ENCODE assay signal across 9 cellular contexts in genomic region chr10:12500406-12501303, GRCh38.
DNase-seq lines count a peak whose midpoint lies in the region; ATAC-seq and TF ChIP-seq lines count a peak whose summit lies in the region.
"Had no signal": no experiment of that assay in that cellular context is flagged by ENCODE, and none has a peak within 500 bp of the region (broad histone marks: within the 10 kb centered on the region; RNA-seq: fewer than 3 reads in every experiment).

No MANE protein-coding gene starts in this region.

- no peaks in the 10 kb centered on the region for H3K9me2 ChIP-seq in hepatocyte (replicated peaks; ENCODE audit: insufficient read depth)

- H3K27ac Mint-ChIP-seq in CD8-positive, alpha-beta memory T cell, result peak overlapping the region in 5 of 8 donors; percentile 9 to 68 (median 58)
- H3K27ac Mint-ChIP-seq in T-cell, result no peak overlapping the region

- no peaks in the 10 kb centered on the region for H3K4me1 ChIP-seq in CD8-positive, alpha-beta memory T cell (ENCODE audit: insufficient read depth, low read length)
- H3K4me1 ChIP-seq in SJSA1 (replicated peaks) (peaks cover 10% of the 10 kb centered on the region), hepatocyte (ENCODE audit: insufficient read depth) (peaks cover 34% of the 10 kb centered on the region)

- no peak overlapping the region for H2AFZ ChIP-seq in hepatocyte

- no peaks in the 10 kb centered on the region for H3K36me3 ChIP-seq in CD8-positive, alpha-beta memory T cell (ENCODE audit: insufficient read depth, low read length)
- H3K36me3 ChIP-seq in SJSA1 (no peaks in the 10 kb centered on the region), hepatocyte (replicated peaks; ENCODE audit: insufficient read depth, low read depth) (no peaks in the 10 kb centered on the region)
- H3K36me3 ChIP-seq: esophagus squamous epithelium had no signal

- peaks cover 46 to 60% (median 51%) of the 10 kb centered on the region in 3 donors for H3K4me1 Mint-ChIP-seq in CD8-positive, alpha-beta memory T cell
- H3K4me1 Mint-ChIP-seq in T-cell, result peaks cover 56 to 69% (median 64%) of the 10 kb centered on the region in 3 donors

- no peaks in the 10 kb centered on the region for H3K9me3 ChIP-seq in CD8-positive, alpha-beta memory T cell (ENCODE audit: low read length)
- no peaks in the 10 kb centered on the region for H3K9me3 ChIP-seq in SJSA1 (replicated peaks)
- H3K9me3 ChIP-seq in hepatocyte (ENCODE audit: low read depth), result no peaks in the 10 kb centered on the region
- H3K9me3 ChIP-seq: esophagus squamous epithelium had no signal

- no peak for DNase-seq in CD8-positive, alpha-beta memory T cell
- peak; percentile 28 for DNase-seq in Jurkat, Clone E6-1 (ENCODE audit: low read depth, low spot score)
- peak; percentile 14 to 16 for DNase-seq in SJSA1 (ENCODE audit: low read depth in 1 of 2, low spot score in 2 of 2)
- DNase-seq in hepatocyte (ENCODE audit: low spot score), result peak; percentile 55
- no peak for DNase-seq in T-cell
- no peak for DNase-seq in activated CD8-positive, alpha-beta memory T cell treated with anti-CD3 and anti-CD28 coated beads for 24 hours
- no peak for DNase-seq in kidney tubule cell (ENCODE audit: low spot score)
- DNase-seq: esophagus squamous epithelium had no signal

- no peaks in the 10 kb centered on the region for H3K27me3 ChIP-seq in CD8-positive, alpha-beta memory T cell (ENCODE audit: insufficient read depth, low read length, poor library complexity, severe bottlenecking)
- H3K27me3 ChIP-seq in SJSA1 (replicated peaks), result no peaks in the 10 kb centered on the region
- no peaks in the 10 kb centered on the region for H3K27me3 ChIP-seq in hepatocyte
- H3K27me3 ChIP-seq: esophagus squamous epithelium had no signal

- peak overlapping the region; percentile 17 for H3K4me2 ChIP-seq in hepatocyte

- no peak for TF ChIP-seq CTCF in hepatocyte (IDR thresholded peaks at IDR 0.05; ENCODE audit: poor library complexity)

- no peaks in the 10 kb centered on the region for H3K79me2 ChIP-seq in hepatocyte

- H4K20me1 ChIP-seq in hepatocyte (ENCODE audit: insufficient read depth, poor library complexity, severe bottlenecking), result no peaks in the 10 kb centered on the region

- H3K4me3 ChIP-seq in CD8-positive, alpha-beta memory T cell (ENCODE audit: low read length), result no peak overlapping the region
- H3K4me3 ChIP-seq in Jurkat, Clone E6-1 (ENCODE audit: low read length), result no peak overlapping the region
- H3K4me3 ChIP-seq in SJSA1 (no peak overlapping the region), hepatocyte (no peak overlapping the region)
- H3K4me3 ChIP-seq: esophagus squamous epithelium had no signal

- peaks cover 0 to 2% (median 0%) of the 10 kb centered on the region in 3 donors for H3K36me3 Mint-ChIP-seq in CD8-positive, alpha-beta memory T cell
- peaks cover 12% of the 10 kb centered on the region for H3K36me3 Mint-ChIP-seq in T-cell

- H3K9me3 Mint-ChIP-seq in CD8-positive, alpha-beta memory T cell, result no peaks in the 10 kb centered on the region
- peaks cover 0 to 4% (median 0%) of the 10 kb centered on the region in 3 donors for H3K9me3 Mint-ChIP-seq in T-cell

- H3K27me3 Mint-ChIP-seq in CD8-positive, alpha-beta memory T cell, result no peaks in the 10 kb centered on the region
- H3K27me3 Mint-ChIP-seq in T-cell, result no peaks in the 10 kb centered on the region

- CTCF ChIA-PET in CD8-positive, alpha-beta memory T cell (lab: Charles Lee), result no interaction called here
- CTCF ChIA-PET in T-cell (lab: Charles Lee), result no interaction called here

- H3K4me3 Mint-ChIP-seq in CD8-positive, alpha-beta memory T cell, result no peak overlapping the region
- H3K4me3 Mint-ChIP-seq in T-cell, result no peak overlapping the region

- no peak overlapping the region for H3K27ac ChIP-seq in CD8-positive, alpha-beta memory T cell (ENCODE audit: low read depth, low read length)
- no peak overlapping the region for H3K27ac ChIP-seq in SJSA1
- peak overlapping the region; percentile 62 for H3K27ac ChIP-seq in hepatocyte
- H3K27ac ChIP-seq: esophagus squamous epithelium had no signal

- POLR2A ChIA-PET in CD8-positive, alpha-beta memory T cell (lab: Charles Lee), result no interaction called here
- POLR2A ChIA-PET in T-cell (lab: Charles Lee), result interaction anchor here in 1 of 2 donors (0.5 kb wide), 1 partner anchor 70 kb away, joined by 3 read pairs; no protein-coding TSS in a partner anchor

- WGBS in hepatocyte (ENCODE audit: low lambda C conversion rate, missing lambda C conversion rate), result 57% methylated on average over 7 of the region's 7 CpGs

- ATAC-seq in T-cell (replicated peaks in 1 of 4) (no peak), HG03439 (IDR thresholded peaks at IDR 0.05; ENCODE audit: unreplicated experiment) (no peak)

Comparison
In these comparisons a context has a peak if more than half of its experiments do, and no peak if none do; other contexts are left out.
1. DNase-seq: peak in Jurkat, Clone E6-1 (single experiment), SJSA1 (2 of 2) and hepatocyte (single experiment); none in CD8-positive, alpha-beta memory T cell (0 of 5), T-cell (0 of 34), activated CD8-positive, alpha-beta memory T cell treated with anti-CD3 and anti-CD28 coated beads for 24 hours (single experiment) and kidney tubule cell (single experiment).
2. H3K27ac Mint-ChIP-seq: peak in CD8-positive, alpha-beta memory T cell (5 of 8); none in T-cell (0 of 2).